Comparison of ENCODE assay signal across 12 cellular contexts in genomic region chr11:112162761-112163669, GRCh38. TPM values are rescaled to one million over a fixed set of nuclear protein-coding genes. Genes with fewer than 3 reads are reported as not detected.
DNase-seq lines count a peak whose midpoint lies in the region; ATAC-seq and TF ChIP-seq lines count a peak whose summit lies in the region.
"Had no signal": no experiment of that assay in that cellular context is flagged by ENCODE, and none has a peak within 500 bp of the region (broad histone marks: within the 10 kb centered on the region; RNA-seq: fewer than 3 reads in every experiment).

No MANE protein-coding gene starts in this region.

- in situ Hi-C loops in KBM-7 (cut with MboI; ENCODE audit: low pct_unique_long_range_greater_than_20kb, low sequenced_read_pairs), result no loop called here

- peaks cover 4 to 7% of the 10 kb centered on the region in 2 donors for H3K27me3 Mint-ChIP-seq in natural killer cell treated with Interleukin-12 subunit alpha and Interleukin-12 subunit beta and Interleukin-15 and Interleukin-18, amount 100 ng/mL, for 72 hours
- peaks cover 16% of the 10 kb centered on the region for H3K27me3 Mint-ChIP-seq in activated T-helper 1 cell treated with anti-CD3 and anti-CD28 coated beads, Interleukin-12 subunit alpha, Interleukin-12 subunit beta, Interleukin-2, Interleukin-4 antibody, amounts not matched to agents 30 ng/mL and 10 ng/mL and 1 ng/mL, durations not matched to agents 14 hours and 24 hours and 36 hours (ENCODE audit: insufficient read depth)

- peak overlapping the region; percentile 82 for H3K9ac ChIP-seq in PC-3 (ENCODE audit: low read length)

- H3K36me3 ChIP-seq in ACC112 (ENCODE audit: insufficient read depth, low read length) (no peaks in the 10 kb centered on the region), PC-3 (ENCODE audit: low read depth, low read length) (peaks cover 8% of the 10 kb centered on the region; the same call in 1 of the 2 replicates), esophagus (ENCODE audit: control insufficient read depth in 2 of 2, insufficient read depth in 2 of 2, low read length in 1 of 2) (no peaks in the 10 kb centered on the region)
- H3K36me3 ChIP-seq: cardiac muscle cell, heart right ventricle had no signal

- H3K4me3 ChIP-seq in ACC112 (ENCODE audit: low read depth, low read length) (peak overlapping the region; percentile 26; the same call in 1 of the 2 replicates), PC-3 (ENCODE audit: low read length) (peak overlapping the region; percentile 73), esophagus (ENCODE audit: low read depth in 1 of 2, low read length in 2 of 2) (peak overlapping the region in 1 of 2 donors; percentile 69)
- H3K4me3 ChIP-seq: cardiac muscle cell had no signal

- peak; percentile 90 for DNase-seq in PC-3
- DNase-seq in natural killer cell treated with Interleukin-12 subunit alpha and Interleukin-12 subunit beta and Interleukin-15 and Interleukin-18, amount 100 ng/mL, for 72 hours (ENCODE audit: low spot score), result no peak
- DNase-seq in activated T-helper 1 cell treated with anti-CD3 and anti-CD28 coated beads, Interleukin-12 subunit alpha, Interleukin-12 subunit beta, Interleukin-2, Interleukin-4 antibody, amounts not matched to agents 30 ng/mL and 10 ng/mL and 1 ng/mL, durations not matched to agents 14 hours and 24 hours and 36 hours (ENCODE audit: low spot score), result no peak
- DNase-seq in KBM-7, result no peak
- DNase-seq in activated CD4-positive, alpha-beta T cell treated with anti-CD3 and anti-CD28 coated beads for 48 hours, result no peak
- DNase-seq in activated T-cell treated with anti-CD3 and anti-CD28 coated beads, Interleukin-2, amount 50 U/mL, for 1 hour, result no peak
- DNase-seq: midbrain had no signal

- WGBS in esophagus, 2 donors, result 43 to 44% methylated on average over 6 of the region's 6 CpGs

- no peaks in the 10 kb centered on the region for H4K20me1 ChIP-seq in PC-3 (ENCODE audit: low read length)

- H2AFZ ChIP-seq in ACC112 (ENCODE audit: low read length, unreplicated experiment), result peak overlapping the region; percentile 32
- H2AFZ ChIP-seq in PC-3 (ENCODE audit: low read length), result 0 out of 2 replicates have a peak overlapping the region, but pooled peaks have one; percentile 19

- no peaks in the 10 kb centered on the region for H3K9me3 Mint-ChIP-seq in natural killer cell treated with Interleukin-12 subunit alpha and Interleukin-12 subunit beta and Interleukin-15 and Interleukin-18, amount 100 ng/mL, for 72 hours
- H3K9me3 Mint-ChIP-seq in activated T-helper 1 cell treated with anti-CD3 and anti-CD28 coated beads, Interleukin-12 subunit alpha, Interleukin-12 subunit beta, Interleukin-2, Interleukin-4 antibody, amounts not matched to agents 30 ng/mL and 10 ng/mL and 1 ng/mL, durations not matched to agents 14 hours and 24 hours and 36 hours, result no peaks in the 10 kb centered on the region

- CTCF ChIA-PET in PC-3 (lab: Charles Lee), result interaction anchor here (0.5 to 0.9 kb wide), 4 partner anchors 12 to 155 kb away, joined by 3 read pairs; partner anchors contain the start of genes BCO2, SDHD and TIMM8B

- peak overlapping the region in 1 of 2 donors; percentile 90 for H3K27ac Mint-ChIP-seq in natural killer cell treated with Interleukin-12 subunit alpha and Interleukin-12 subunit beta and Interleukin-15 and Interleukin-18, amount 100 ng/mL, for 72 hours
- no peak overlapping the region for H3K27ac Mint-ChIP-seq in activated T-helper 1 cell treated with anti-CD3 and anti-CD28 coated beads, Interleukin-12 subunit alpha, Interleukin-12 subunit beta, Interleukin-2, Interleukin-4 antibody, amounts not matched to agents 30 ng/mL and 10 ng/mL and 1 ng/mL, durations not matched to agents 14 hours and 24 hours and 36 hours

- H3K4me1 Mint-ChIP-seq in natural killer cell treated with Interleukin-12 subunit alpha and Interleukin-12 subunit beta and Interleukin-15 and Interleukin-18, amount 100 ng/mL, for 72 hours (ENCODE audit: low read depth in 2 of 2), result peaks cover 20 to 38% of the 10 kb centered on the region in 2 donors
- peaks cover 8% of the 10 kb centered on the region for H3K4me1 Mint-ChIP-seq in activated T-helper 1 cell treated with anti-CD3 and anti-CD28 coated beads, Interleukin-12 subunit alpha, Interleukin-12 subunit beta, Interleukin-2, Interleukin-4 antibody, amounts not matched to agents 30 ng/mL and 10 ng/mL and 1 ng/mL, durations not matched to agents 14 hours and 24 hours and 36 hours (ENCODE audit: low read depth)

- no TSS peak for BruUV-seq in PC-3 (replicated peaks; lab: Mats Ljungman, UMichigan)

- intact Hi-C loops in PC-3 (cut with micrococcal nuclease), result loop anchor here (1.0 to 5.0 kb wide), 2 partner anchors 43 to 64 kb away; partner anchors contain the start of gene PTS
- intact Hi-C loops in activated T-helper 1 cell treated with anti-CD3 and anti-CD28 coated beads, Interleukin-12 subunit alpha, Interleukin-12 subunit beta, Interleukin-2, Interleukin-4 antibody, amounts not matched to agents 30 ng/mL and 10 ng/mL and 1 ng/mL, durations not matched to agents 14 hours and 24 hours and 36 hours (cut with micrococcal nuclease), result no loop called here

- H3K9me3 ChIP-seq in PC-3 (ENCODE audit: low read length) (no peaks in the 10 kb centered on the region), esophagus (ENCODE audit: control insufficient read depth in 2 of 2, insufficient read depth in 1 of 2, low read depth in 1 of 2, low read length in 1 of 2) (no peaks in the 10 kb centered on the region)
- H3K9me3 ChIP-seq: heart right ventricle had no signal

- H3K9me2 ChIP-seq in PC-3 (replicated peaks; ENCODE audit: low read length), result no peaks in the 10 kb centered on the region

- POLR2A ChIA-PET in PC-3 (lab: Charles Lee; ENCODE audit: unreplicated experiment), result interaction anchor here (0.6 to 0.8 kb wide), 4 partner anchors 9 to 76 kb away, joined by 3 to 11 read pairs (median 4); partner anchors contain the start of genes SDHD and TIMM8B

- H3K36me3 Mint-ChIP-seq in natural killer cell treated with Interleukin-12 subunit alpha and Interleukin-12 subunit beta and Interleukin-15 and Interleukin-18, amount 100 ng/mL, for 72 hours, result peaks cover 6% of the 10 kb centered on the region
- H3K36me3 Mint-ChIP-seq in activated T-helper 1 cell treated with anti-CD3 and anti-CD28 coated beads, Interleukin-12 subunit alpha, Interleukin-12 subunit beta, Interleukin-2, Interleukin-4 antibody, amounts not matched to agents 30 ng/mL and 10 ng/mL and 1 ng/mL, durations not matched to agents 14 hours and 24 hours and 36 hours (ENCODE audit: low read depth), result no peaks in the 10 kb centered on the region

- no peaks in the 10 kb centered on the region for H3K27me3 ChIP-seq in ACC112 (ENCODE audit: insufficient read depth, low read length)
- H3K27me3 ChIP-seq in PC-3 (ENCODE audit: low read length), result no peaks in the 10 kb centered on the region
- H3K27me3 ChIP-seq in esophagus (ENCODE audit: control insufficient read depth in 1 of 2, insufficient read depth in 2 of 2, low read length in 2 of 2), result no peaks in the 10 kb centered on the region
- H3K27me3 ChIP-seq: cardiac muscle cell, heart right ventricle had no signal

- H3K79me2 ChIP-seq in ACC112 (ENCODE audit: control insufficient read depth, insufficient read depth, low read length, unreplicated experiment) (no peaks in the 10 kb centered on the region), PC-3 (ENCODE audit: low read length) (peaks cover 51% of the 10 kb centered on the region)

- H3F3A ChIP-seq in PC-3 (ENCODE audit: low read length, unreplicated experiment), result peaks cover 17% of the 10 kb centered on the region

- peak overlapping the region; percentile 88 for H3K4me2 ChIP-seq in PC-3 (ENCODE audit: low read length)

- H3K4me3 Mint-ChIP-seq in natural killer cell treated with Interleukin-12 subunit alpha and Interleukin-12 subunit beta and Interleukin-15 and Interleukin-18, amount 100 ng/mL, for 72 hours, result peak overlapping the region; percentile 72
- no peak overlapping the region for H3K4me3 Mint-ChIP-seq in activated T-helper 1 cell treated with anti-CD3 and anti-CD28 coated beads, Interleukin-12 subunit alpha, Interleukin-12 subunit beta, Interleukin-2, Interleukin-4 antibody, amounts not matched to agents 30 ng/mL and 10 ng/mL and 1 ng/mL, durations not matched to agents 14 hours and 24 hours and 36 hours

- H3K4me1 ChIP-seq in ACC112 (ENCODE audit: control insufficient read depth, insufficient read depth, low read length, unreplicated experiment) (peaks cover 26% of the 10 kb centered on the region), PC-3 (ENCODE audit: insufficient read depth, low read length) (peaks cover 67% of the 10 kb centered on the region), esophagus (ENCODE audit: control insufficient read depth in 2 of 2, insufficient read depth in 2 of 2, low read length in 1 of 2) (peaks cover 2% of the 10 kb centered on the region in 2 donors)

- H3K27ac ChIP-seq in ACC112 (ENCODE audit: low read depth, low read length) (no peak overlapping the region), PC-3 (ENCODE audit: low read length) (peak overlapping the region; percentile 95), esophagus (ENCODE audit: low read depth in 2 of 2, low read length in 1 of 2) (peak overlapping the region; percentile 82 to 93)
- H3K27ac ChIP-seq: cardiac muscle cell had no signal

- no peak for TF ChIP-seq CTCF in PC-3 (conservative IDR thresholded peaks at IDR 0.05; ENCODE audit: low read depth, low read length)

- ATAC-seq in PC-3, result peak; percentile 78
- no peak for ATAC-seq in natural killer cell treated with Interleukin-12 subunit alpha and Interleukin-12 subunit beta and Interleukin-15 and Interleukin-18, amount 100 ng/mL, for 72 hours

RNA-seq across cellular contexts. Expression of gene IL18, which starts 0.9 kb away (rescaled TPM):
- total RNA-seq in PC-3 (2014; rRNA removed), result 53.6 and 61.6 TPM in 2 replicates
- 100 to 1,000 TPM; 140 to 289 TPM for polyA plus RNA-seq in esophagus
- 1 to 10 TPM; 1.3 to 4.6 TPM for total RNA-seq in natural killer cell treated with Interleukin-12 subunit alpha and Interleukin-12 subunit beta and Interleukin-15 and Interleukin-18, amount 100 ng/mL, for 72 hours
- total RNA-seq in activated T-helper 1 cell treated with anti-CD3 and anti-CD28 coated beads, Interleukin-12 subunit alpha, Interleukin-12 subunit beta, Interleukin-2, Interleukin-4 antibody, amounts not matched to agents 30 ng/mL and 10 ng/mL and 1 ng/mL, durations not matched to agents 14 hours and 24 hours and 36 hours, result 0.23 TPM in 1 of 2 replicates, not detected in the other
- total RNA-seq: A673 had no signal

RNA-seq across cellular contexts. Expression of gene TEX12, which starts 4.2 kb away (rescaled TPM):
- 0.69 TPM in 1 of 2 replicates, not detected in the other for total RNA-seq in PC-3 (2014; rRNA removed)
- under 1 TPM; 0.11 to 0.12 TPM for polyA plus RNA-seq in esophagus
- total RNA-seq in natural killer cell treated with Interleukin-12 subunit alpha and Interleukin-12 subunit beta and Interleukin-15 and Interleukin-18, amount 100 ng/mL, for 72 hours, result under 1 TPM in 1 of 2 donors, not detected in 1; 0.62 TPM
- total RNA-seq in activated T-helper 1 cell treated with anti-CD3 and anti-CD28 coated beads, Interleukin-12 subunit alpha, Interleukin-12 subunit beta, Interleukin-2, Interleukin-4 antibody, amounts not matched to agents 30 ng/mL and 10 ng/mL and 1 ng/mL, durations not matched to agents 14 hours and 24 hours and 36 hours, result 0.24 TPM in 1 of 2 replicates, not detected in the other
- total RNA-seq: cardiac muscle cell had no signal

RNA-seq across cellular contexts. Expression of gene BCO2, which starts 12.3 kb away (rescaled TPM):
- 1.6 and 2.9 TPM in 2 replicates for total RNA-seq in PC-3 (2014; rRNA removed)
- polyA plus RNA-seq in esophagus, result 10 to 100 TPM in 1 of 2 donors, 1 to 10 TPM in 1; 9.1 to 11.1 TPM
- 1 to 10 TPM; 1.4 to 4.5 TPM for total RNA-seq in natural killer cell treated with Interleukin-12 subunit alpha and Interleukin-12 subunit beta and Interleukin-15 and Interleukin-18, amount 100 ng/mL, for 72 hours
- total RNA-seq in activated T-helper 1 cell treated with anti-CD3 and anti-CD28 coated beads, Interleukin-12 subunit alpha, Interleukin-12 subunit beta, Interleukin-2, Interleukin-4 antibody, amounts not matched to agents 30 ng/mL and 10 ng/mL and 1 ng/mL, durations not matched to agents 14 hours and 24 hours and 36 hours, result 0.49 and 1.6 TPM in 2 replicates
